27 cellular contexts compared by ENCODE assay signal in the genomic region with DNA sequence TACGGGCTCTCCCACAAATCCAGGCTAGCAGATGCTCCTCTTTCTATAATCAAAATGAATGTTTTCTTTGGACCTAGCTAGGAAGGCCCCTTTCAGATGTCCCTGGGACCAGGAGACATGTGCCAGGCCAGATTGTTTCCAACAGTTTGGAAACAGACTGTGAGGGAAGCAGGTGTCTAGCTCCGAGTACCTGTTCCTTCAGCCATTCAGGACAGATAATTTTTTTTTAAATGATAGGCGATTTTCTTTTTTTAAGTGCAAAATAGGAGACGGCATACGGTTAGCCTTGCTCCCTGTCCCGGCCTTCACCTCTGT.
"Had no signal": no experiment of that assay in that cellular context is flagged by ENCODE, and none has a peak within 500 bp of the region (broad histone marks: within the 10 kb centered on the region; RNA-seq: fewer than 3 reads in every experiment).

No MANE protein-coding gene starts in this region.

- DNase-seq: activated CD4-positive, alpha-beta memory T cell treated with anti-CD3 and anti-CD28 coated beads for 36 hours; activated CD4-positive, alpha-beta T cell treated with anti-CD3 and anti-CD28 coated beads for 36 hours; activated CD4-positive, alpha-beta T cell treated with anti-CD3 and anti-CD28 coated beads, Interleukin-2, amount 10 ng/mL, durations not matched to agents 24 days and 14 days; activated CD4-positive, CD25-positive, alpha-beta regulatory T cell; activated CD4-positive, CD25-positive, alpha-beta regulatory T cell treated with anti-CD3 and anti-CD28 coated beads, Interleukin-2, amount 50 U/mL, for 72 hours; activated CD8-positive, alpha-beta memory T cell treated with anti-CD3 and anti-CD28 coated beads, Interleukin-2, amount 10 ng/mL, durations not matched to agents 7 days and 5 days; activated CD8-positive, alpha-beta memory T cell treated with anti-CD3 and anti-CD28 coated beads, Interleukin-2, amount 50 U/mL, for 4 hours; activated CD8-positive, alpha-beta T cell treated with anti-CD3 and anti-CD28 coated beads, Interleukin-2, amount 10 ng/mL, durations not matched to agents 7 days and 5 days; activated gamma-delta T cell; activated naive CD4-positive, alpha-beta T cell; activated naive CD4-positive, alpha-beta T cell treated with anti-CD3 and anti-CD28 coated beads, Interleukin-2, amount 10 ng/mL, durations not matched to agents 7 days and 5 days; activated naive CD8-positive, alpha-beta T cell treated with anti-CD3 and anti-CD28 coated beads, Interleukin-2, amount 10 ng/mL, durations not matched to agents 7 days and 5 days; activated T-cell treated with anti-CD3 and anti-CD28 coated beads, Interleukin-2, amount 50 U/mL, for 1 hour; activated T-cell treated with anti-CD3 and anti-CD28 coated beads, Interleukin-2, amount 50 U/mL, for 48 hours; brain microvascular endothelial cell; effector memory CD4-positive, alpha-beta T cell; endodermal cell; foreskin fibroblast; head of caudate nucleus; T-helper 1 cell; T-helper 17 cell; T1000 had no signal

- ATAC-seq: activated CD4-positive, alpha-beta T cell treated with anti-CD3 and anti-CD28 coated beads for 36 hours; activated CD8-positive, alpha-beta memory T cell treated with anti-CD3 and anti-CD28 coated beads, Interleukin-2, amount 10 ng/mL, durations not matched to agents 7 days and 5 days; activated CD8-positive, alpha-beta T cell treated with anti-CD3 and anti-CD28 coated beads, Interleukin-2, amount 10 ng/mL, durations not matched to agents 7 days and 5 days; activated naive CD4-positive, alpha-beta T cell treated with anti-CD3 and anti-CD28 coated beads, Interleukin-2, amount 50 U/mL, for 72 hours; esophagus mucosa; T-helper 17 cell had no signal

- H3K27me3 ChIP-seq: ascending aorta, brain microvascular endothelial cell had no signal

- H3K36me3 ChIP-seq: ascending aorta, brain microvascular endothelial cell had no signal

- H3K9me3 ChIP-seq: ascending aorta had no signal

- H3K27ac ChIP-seq: ascending aorta, brain microvascular endothelial cell, coronary artery, dorsolateral prefrontal cortex had no signal

- H3K4me3 ChIP-seq: ascending aorta, coronary artery, dorsolateral prefrontal cortex had no signal
